ENCODE assay signal across 22 cellular contexts in genomic region chr11:420054-420910, GRCh38. TPM values are rescaled to one million over a fixed set of nuclear protein-coding genes. Genes with fewer than 3 reads are reported as not detected.
DNase-seq lines count a peak whose midpoint lies in the region; ATAC-seq and TF ChIP-seq lines count a peak whose summit lies in the region.
"Had no signal": no experiment of that assay in that cellular context is flagged by ENCODE, and none has a peak within 500 bp of the region (broad histone marks: within the 10 kb centered on the region; RNA-seq: fewer than 3 reads in every experiment).

No MANE protein-coding gene starts in this region.

- H3K27me3 Mint-ChIP-seq in natural killer cell treated with Interleukin-12 subunit alpha and Interleukin-12 subunit beta and Interleukin-15 and Interleukin-18, amount 100 ng/mL, for 72 hours = peaks cover 0 to 5% of the 10 kb centered on the region in 2 donors
- H3K27me3 Mint-ChIP-seq in natural killer cell (ENCODE audit: low read depth in 2 of 2) = peaks cover 7 to 8% of the 10 kb centered on the region in 2 donors
- H3K27me3 Mint-ChIP-seq in activated B cell treated with CpG ODN at 0.5 μM for 24 hours = no peaks in the 10 kb centered on the region
- H3K27me3 Mint-ChIP-seq in activated naive CD8-positive, alpha-beta T cell treated with anti-CD3 and anti-CD28 coated beads, Interleukin-2, amount 50 U/mL, for 24 hours = no peaks in the 10 kb centered on the region
- H3K27me3 Mint-ChIP-seq: stimulated activated naive CD8-positive, alpha-beta T cell treated with anti-CD3 and anti-CD28 coated beads, Interleukin-15, amount 100 ng/mL, for 72 hours had no signal

- H3K4me3 Mint-ChIP-seq in natural killer cell treated with Interleukin-12 subunit alpha and Interleukin-12 subunit beta and Interleukin-15 and Interleukin-18, amount 100 ng/mL, for 72 hours = no peak overlapping the region
- H3K4me3 Mint-ChIP-seq in natural killer cell (no peak overlapping the region), activated B cell treated with CpG ODN at 0.5 μM for 24 hours (no peak overlapping the region)
- no peak overlapping the region for H3K4me3 Mint-ChIP-seq in stimulated activated effector memory CD8-positive, alpha-beta T cell treated with anti-CD3 and anti-CD28 coated beads, Interleukin-12 subunit alpha, Interleukin-12 subunit beta, amount 100 ng/mL, for 72 hours
- no peak overlapping the region for H3K4me3 Mint-ChIP-seq in activated naive CD8-positive, alpha-beta T cell treated with anti-CD3 and anti-CD28 coated beads, Interleukin-2, amount 50 U/mL, for 24 hours
- H3K4me3 Mint-ChIP-seq: brain; neural crest cell; stimulated activated naive CD8-positive, alpha-beta T cell treated with anti-CD3 and anti-CD28 coated beads, Interleukin-15, amount 100 ng/mL, for 72 hours had no signal

- CTCF ChIA-PET in activated B cell treated with CpG ODN at 0.5 μM for 24 hours (lab: Charles Lee) = no interaction called here

- H3K9me3 Mint-ChIP-seq in natural killer cell treated with Interleukin-12 subunit alpha and Interleukin-12 subunit beta and Interleukin-15 and Interleukin-18, amount 100 ng/mL, for 72 hours = no peaks in the 10 kb centered on the region
- peaks cover 4 to 7% of the 10 kb centered on the region in 2 donors for H3K9me3 Mint-ChIP-seq in natural killer cell
- peaks cover 2% of the 10 kb centered on the region for H3K9me3 Mint-ChIP-seq in activated B cell treated with CpG ODN at 0.5 μM for 24 hours
- H3K9me3 Mint-ChIP-seq in stimulated activated effector memory CD8-positive, alpha-beta T cell treated with anti-CD3 and anti-CD28 coated beads, Interleukin-12 subunit alpha, Interleukin-12 subunit beta, amount 100 ng/mL, for 72 hours = peaks cover 2% of the 10 kb centered on the region
- H3K9me3 Mint-ChIP-seq in activated naive CD8-positive, alpha-beta T cell treated with anti-CD3 and anti-CD28 coated beads, Interleukin-2, amount 50 U/mL, for 24 hours = no peaks in the 10 kb centered on the region
- H3K9me3 Mint-ChIP-seq: neural crest cell; stimulated activated naive CD8-positive, alpha-beta T cell treated with anti-CD3 and anti-CD28 coated beads, Interleukin-15, amount 100 ng/mL, for 72 hours had no signal

- no peak overlapping the region for H3K27ac Mint-ChIP-seq in natural killer cell treated with Interleukin-12 subunit alpha and Interleukin-12 subunit beta and Interleukin-15 and Interleukin-18, amount 100 ng/mL, for 72 hours
- no peak overlapping the region for H3K27ac Mint-ChIP-seq in natural killer cell
- no peak overlapping the region for H3K27ac Mint-ChIP-seq in activated B cell treated with CpG ODN at 0.5 μM for 24 hours
- peak overlapping the region; percentile 40 for H3K27ac Mint-ChIP-seq in stimulated activated effector memory CD8-positive, alpha-beta T cell treated with anti-CD3 and anti-CD28 coated beads, Interleukin-12 subunit alpha, Interleukin-12 subunit beta, amount 100 ng/mL, for 72 hours
- no peak overlapping the region for H3K27ac Mint-ChIP-seq in activated naive CD8-positive, alpha-beta T cell treated with anti-CD3 and anti-CD28 coated beads, Interleukin-2, amount 50 U/mL, for 24 hours
- H3K27ac Mint-ChIP-seq: brain; stimulated activated naive CD8-positive, alpha-beta T cell treated with anti-CD3 and anti-CD28 coated beads, Interleukin-15, amount 100 ng/mL, for 72 hours had no signal

- H3K4me1 Mint-ChIP-seq in natural killer cell treated with Interleukin-12 subunit alpha and Interleukin-12 subunit beta and Interleukin-15 and Interleukin-18, amount 100 ng/mL, for 72 hours (ENCODE audit: low read depth in 2 of 2) = peaks cover 6 to 9% of the 10 kb centered on the region in 2 donors
- H3K4me1 Mint-ChIP-seq in natural killer cell (peaks cover 6 to 27% of the 10 kb centered on the region in 2 donors), activated B cell treated with CpG ODN at 0.5 μM for 24 hours (peaks cover 14% of the 10 kb centered on the region)
- peaks cover 12% of the 10 kb centered on the region for H3K4me1 Mint-ChIP-seq in stimulated activated effector memory CD8-positive, alpha-beta T cell treated with anti-CD3 and anti-CD28 coated beads, Interleukin-12 subunit alpha, Interleukin-12 subunit beta, amount 100 ng/mL, for 72 hours
- H3K4me1 Mint-ChIP-seq in activated naive CD8-positive, alpha-beta T cell treated with anti-CD3 and anti-CD28 coated beads, Interleukin-2, amount 50 U/mL, for 24 hours = peaks cover 10% of the 10 kb centered on the region
- H3K4me1 Mint-ChIP-seq: neural crest cell had no signal

- POLR2A ChIA-PET in activated B cell treated with CpG ODN at 0.5 μM for 24 hours (lab: Charles Lee) = no interaction called here

- peak; percentile 47 for DNase-seq in natural killer cell treated with Interleukin-12 subunit alpha and Interleukin-12 subunit beta and Interleukin-15 and Interleukin-18, amount 100 ng/mL, for 72 hours (ENCODE audit: low spot score)
- DNase-seq in natural killer cell (no peak), activated B cell treated with CpG ODN at 0.5 μM for 24 hours (peak; percentile 14), iPS-NIHi11 (ENCODE audit: low spot score) (peak; percentile 70)
- DNase-seq in stimulated activated effector memory CD8-positive, alpha-beta T cell treated with anti-CD3 and anti-CD28 coated beads, Interleukin-12 subunit alpha, Interleukin-12 subunit beta, amount 100 ng/mL, for 72 hours (ENCODE audit: low spot score in 2 of 2) = peak in 1 of 2 donors; percentile 46
- no peak for DNase-seq in activated naive CD8-positive, alpha-beta T cell treated with anti-CD3 and anti-CD28 coated beads, Interleukin-2, amount 50 U/mL, for 24 hours
- DNase-seq: activated CD4-positive, alpha-beta T cell treated with anti-CD3 and anti-CD28 coated beads, Interleukin-2, amount 50 U/mL, for 4 hours; activated gamma-delta T cell; Calu3; DMS79 treated with DMSO at 0.1 percent for 48 hours; Kasumi-1; MV-4-11; NCI-H1436 treated with DMSO at 0.1 percent for 48 hours had no signal

- no peak for ATAC-seq in natural killer cell treated with Interleukin-12 subunit alpha and Interleukin-12 subunit beta and Interleukin-15 and Interleukin-18, amount 100 ng/mL, for 72 hours
- ATAC-seq in natural killer cell (no peak), activated B cell treated with CpG ODN at 0.5 μM for 24 hours (ENCODE audit: low read depth) (no peak), HG03457 (IDR thresholded peaks at IDR 0.05; ENCODE audit: unreplicated experiment) (no peak), GM21723 (IDR thresholded peaks at IDR 0.05; ENCODE audit: unreplicated experiment) (no peak)
- no peak for ATAC-seq in stimulated activated effector memory CD8-positive, alpha-beta T cell treated with anti-CD3 and anti-CD28 coated beads, Interleukin-12 subunit alpha, Interleukin-12 subunit beta, amount 100 ng/mL, for 72 hours
- no peak for ATAC-seq in activated naive CD8-positive, alpha-beta T cell treated with anti-CD3 and anti-CD28 coated beads, Interleukin-2, amount 50 U/mL, for 24 hours
- ATAC-seq: SK-N-SH treated with all-trans-retinoic acid at 6 μM for 48 hours; stimulated activated naive CD8-positive, alpha-beta T cell treated with anti-CD3 and anti-CD28 coated beads, Interleukin-15, amount 100 ng/mL, for 72 hours had no signal

- TF ChIP-seq CTCF in natural killer cell (IDR thresholded peaks at IDR 0.05) (no peak), activated B cell treated with CpG ODN at 0.5 μM for 24 hours (IDR thresholded peaks at IDR 0.05) (no peak)

- H3K36me3 Mint-ChIP-seq in natural killer cell treated with Interleukin-12 subunit alpha and Interleukin-12 subunit beta and Interleukin-15 and Interleukin-18, amount 100 ng/mL, for 72 hours = no peaks in the 10 kb centered on the region
- H3K36me3 Mint-ChIP-seq in natural killer cell (peaks cover 9% of the 10 kb centered on the region), activated B cell treated with CpG ODN at 0.5 μM for 24 hours (ENCODE audit: low read depth) (peaks cover 8% of the 10 kb centered on the region)
- H3K36me3 Mint-ChIP-seq in stimulated activated effector memory CD8-positive, alpha-beta T cell treated with anti-CD3 and anti-CD28 coated beads, Interleukin-12 subunit alpha, Interleukin-12 subunit beta, amount 100 ng/mL, for 72 hours = peaks cover 17% of the 10 kb centered on the region
- peaks cover 8% of the 10 kb centered on the region for H3K36me3 Mint-ChIP-seq in activated naive CD8-positive, alpha-beta T cell treated with anti-CD3 and anti-CD28 coated beads, Interleukin-2, amount 50 U/mL, for 24 hours (ENCODE audit: low read depth)
- H3K36me3 Mint-ChIP-seq: brain had no signal

- intact Hi-C loops in natural killer cell (cut with micrococcal nuclease) = no loop called here
- intact Hi-C loops in activated B cell treated with CpG ODN at 0.5 μM for 24 hours (cut with micrococcal nuclease) = no loop called here

RNA-seq across cellular contexts. Expression of gene SIGIRR, which starts 5.5 kb away (rescaled TPM):
- total RNA-seq in natural killer cell treated with Interleukin-12 subunit alpha and Interleukin-12 subunit beta and Interleukin-15 and Interleukin-18, amount 100 ng/mL, for 72 hours = 10 to 100 TPM; 39.0 to 44.9 TPM
- 100 to 1,000 TPM; 619 to 690 (median 666) TPM for total RNA-seq in natural killer cell
- total RNA-seq in activated B cell treated with CpG ODN at 0.5 μM for 24 hours = 19.8 and 24.2 TPM in 2 replicates

RNA-seq across cellular contexts. Expression of gene ANO9, which starts 21.5 kb away (rescaled TPM):
- 1 to 10 TPM; 2.4 to 6.7 TPM for total RNA-seq in natural killer cell treated with Interleukin-12 subunit alpha and Interleukin-12 subunit beta and Interleukin-15 and Interleukin-18, amount 100 ng/mL, for 72 hours
- 10 to 100 TPM; 15.1 to 21.3 (median 15.1) TPM for total RNA-seq in natural killer cell
- total RNA-seq in activated B cell treated with CpG ODN at 0.5 μM for 24 hours = 37.2 and 46.1 TPM in 2 replicates
- total RNA-seq: cerebellum, neural crest cell had no signal

RNA-seq across cellular contexts. Expression of gene PKP3, which starts 26.3 kb away (rescaled TPM):
- not detected for total RNA-seq in natural killer cell treated with Interleukin-12 subunit alpha and Interleukin-12 subunit beta and Interleukin-15 and Interleukin-18, amount 100 ng/mL, for 72 hours
- under 1 TPM in 2 of 3 donors, not detected in 1; 0.29 to 0.56 TPM for total RNA-seq in natural killer cell
- 0.18 TPM in 1 of 2 replicates, not detected in the other for total RNA-seq in activated B cell treated with CpG ODN at 0.5 μM for 24 hours
- total RNA-seq: OCI-LY7; T-helper 2 cell treated with Interferon-gamma antibody and Interleukin-4, amounts not matched to agents 100 ng/mL and 5 ng/mL, for 36 hours had no signal

RNA-seq across cellular contexts. Expression of gene PTDSS2, which starts 29.8 kb away (rescaled TPM):
- total RNA-seq in natural killer cell treated with Interleukin-12 subunit alpha and Interleukin-12 subunit beta and Interleukin-15 and Interleukin-18, amount 100 ng/mL, for 72 hours = 10 to 100 TPM; 20.6 to 56.9 TPM
- total RNA-seq in natural killer cell (10 to 100 TPM; 21.5 to 25.1 (median 23.4) TPM), activated B cell treated with CpG ODN at 0.5 μM for 24 hours (17.8 and 22.0 TPM in 2 replicates)

RNA-seq across cellular contexts. Expression of gene B4GALNT4, which starts 51.0 kb away (rescaled TPM):
- total RNA-seq in natural killer cell treated with Interleukin-12 subunit alpha and Interleukin-12 subunit beta and Interleukin-15 and Interleukin-18, amount 100 ng/mL, for 72 hours = under 1 TPM in 1 of 2 donors, not detected in 1; 0.50 TPM
- 1 to 10 TPM in 2 of 3 donors, under 1 TPM in 1; 0.66 to 1.5 (median 1.5) TPM for total RNA-seq in natural killer cell
- not detected in 2 replicates for total RNA-seq in activated B cell treated with CpG ODN at 0.5 μM for 24 hours
- total RNA-seq: OCI-LY7 had no signal

Comparison
In these comparisons a context has a peak if more than half of its experiments do, and no peak if none do; other contexts are left out.
1. DNase-seq: peak in natural killer cell treated with Interleukin-12 subunit alpha and Interleukin-12 subunit beta and Interleukin-15 and Interleukin-18, amount 100 ng/mL, for 72 hours (single experiment), activated B cell treated with CpG ODN at 0.5 μM for 24 hours (single experiment) and iPS-NIHi11 (single experiment); none in natural killer cell (single experiment) and activated naive CD8-positive, alpha-beta T cell treated with anti-CD3 and anti-CD28 coated beads, Interleukin-2, amount 50 U/mL, for 24 hours (single experiment).
2. RNA of gene SIGIRR, which starts 5.5 kb away (total RNA-seq): 619 to 690 TPM in natural killer cell; 39.0 to 44.9 TPM in natural killer cell treated with Interleukin-12 subunit alpha and Interleukin-12 subunit beta and Interleukin-15 and Interleukin-18, amount 100 ng/mL, for 72 hours and 19.8 to 24.2 TPM in activated B cell treated with CpG ODN at 0.5 μM for 24 hours; every median in the first group is over 10 times any median in the second.